ENCODE assay signal across 38 cellular contexts in genomic region chr9:71672573-71672972, GRCh38.
"Had no signal": no experiment of that assay in that cellular context is flagged by ENCODE, and none has a peak within 500 bp of the region (broad histone marks: within the 10 kb centered on the region; RNA-seq: fewer than 3 reads in every experiment).

No MANE protein-coding gene starts in this region.

- FAIRE-seq: bronchial epithelial cell, TTC549 had no signal

- H3K4me3 ChIP-seq: ascending aorta, cardiac muscle cell had no signal

- H3K27ac Mint-ChIP-seq: activated B cell treated with CpG ODN at 0.5 μM for 24 hours; activated CD4-positive, alpha-beta memory T cell treated with anti-CD3 and anti-CD28 coated beads, Interleukin-2, amount 10 ng/mL, durations not matched to agents 7 days and 5 days; activated CD4-positive, alpha-beta T cell treated with anti-CD3 and anti-CD28 coated beads, Interleukin-2, amount 10 ng/mL, durations not matched to agents 24 days and 14 days; activated CD8-positive, alpha-beta memory T cell treated with anti-CD3 and anti-CD28 coated beads, Interleukin-2, amount 10 ng/mL, durations not matched to agents 7 days and 5 days; activated CD8-positive, alpha-beta T cell treated with anti-CD3 and anti-CD28 coated beads, Interleukin-2, amount 10 ng/mL, durations not matched to agents 7 days and 5 days; activated naive CD4-positive, alpha-beta T cell treated with anti-CD3 and anti-CD28 coated beads, Interleukin-2, amount 10 ng/mL, durations not matched to agents 7 days and 5 days; activated naive CD4-positive, alpha-beta T cell treated with anti-CD3 and anti-CD28 coated beads, Interleukin-2, amount 50 U/mL, for 24 hours; activated naive CD8-positive, alpha-beta T cell; activated naive CD8-positive, alpha-beta T cell treated with anti-CD3 and anti-CD28 coated beads, Interleukin-2, amount 10 ng/mL, durations not matched to agents 7 days and 5 days; activated naive CD8-positive, alpha-beta T cell treated with anti-CD3 and anti-CD28 coated beads, Interleukin-2, amount 50 U/mL, for 24 hours; activated T-cell treated with anti-CD3 and anti-CD28 coated beads, Interleukin-2, amount 50 U/mL, for 24 hours; activated T-helper 2 cell treated with anti-CD3 and anti-CD28 coated beads, Interferon-gamma antibody, Interleukin-2, Interleukin-4, amounts not matched to agents 10 μg/mL and 5 μg/mL and 100 μg/mL, durations not matched to agents 14 hours and 24 hours and 36 hours; brain; T-helper 1 cell treated with Interleukin-12 subunit alpha and Interleukin-12 subunit beta and Interleukin-4 antibody, amounts not matched to agents 30 μg/mL and 1 μg/mL, for 36 hours; T-helper 2 cell treated with Interferon-gamma antibody and Interleukin-4, amounts not matched to agents 5 μg/mL and 100 μg/mL, for 36 hours had no signal

- H3K9me3 ChIP-seq: ascending aorta had no signal

- DNase-seq: activated B cell treated with CpG ODN at 0.5 μM for 24 hours; activated CD4-positive, alpha-beta memory T cell treated with anti-CD3 and anti-CD28 coated beads, Interleukin-2, amount 10 ng/mL, durations not matched to agents 7 days and 5 days; activated CD4-positive, alpha-beta T cell treated with anti-CD3 and anti-CD28 coated beads for 4 hours; activated CD4-positive, alpha-beta T cell treated with anti-CD3 and anti-CD28 coated beads, Interleukin-2, amount 10 ng/mL, durations not matched to agents 24 days and 14 days; activated CD4-positive, alpha-beta T cell treated with anti-CD3 and anti-CD28 coated beads, Interleukin-2, amount 50 U/mL, for 1 hour; activated CD4-positive, alpha-beta T cell treated with anti-CD3 and anti-CD28 coated beads, Interleukin-2, amount 50 U/mL, for 4 hours; activated CD4-positive, CD25-positive, alpha-beta regulatory T cell treated with anti-CD3 and anti-CD28 coated beads, Interleukin-2, amount 50 U/mL, for 72 hours; activated CD8-positive, alpha-beta memory T cell treated with anti-CD3 and anti-CD28 coated beads for 24 hours; activated CD8-positive, alpha-beta memory T cell treated with anti-CD3 and anti-CD28 coated beads, Interleukin-2, amount 10 ng/mL, durations not matched to agents 7 days and 5 days; activated CD8-positive, alpha-beta memory T cell treated with anti-CD3 and anti-CD28 coated beads, Interleukin-2, amount 50 U/mL, for 48 hours; activated CD8-positive, alpha-beta T cell treated with anti-CD3 and anti-CD28 coated beads, Interleukin-2, amount 10 ng/mL, durations not matched to agents 7 days and 5 days; activated effector memory CD4-positive, alpha-beta T cell treated with Interleukin-2 at 50 U/mL for 16 hours; activated gamma-delta T cell; activated naive CD4-positive, alpha-beta T cell treated with anti-CD3 and anti-CD28 coated beads, Interleukin-2, amount 10 ng/mL, durations not matched to agents 7 days and 5 days; activated naive CD4-positive, alpha-beta T cell treated with Interleukin-2 at 50 U/mL for 16 hours; activated naive CD8-positive, alpha-beta T cell treated with anti-CD3 and anti-CD28 coated beads, Interleukin-2, amount 10 ng/mL, durations not matched to agents 7 days and 5 days; activated naive CD8-positive, alpha-beta T cell treated with anti-CD3 and anti-CD28 coated beads, Interleukin-2, amount 50 U/mL, for 24 hours; activated T-cell treated with anti-CD3 and anti-CD28 coated beads, Interleukin-2, amount 50 U/mL, for 24 hours; activated T-cell treated with anti-CD3 and anti-CD28 coated beads, Interleukin-2, amount 50 U/mL, for 48 hours; amygdala; anterior cingulate cortex; caudate nucleus; cerebellar nuclear complex; T-helper 1 cell; T-helper 2 cell; T-helper 9 cell had no signal

- H3K27me3 ChIP-seq: ascending aorta, cardiac muscle cell had no signal

- H3K27ac ChIP-seq: ascending aorta, cardiac muscle cell, VCaP had no signal

- H3K4me1 Mint-ChIP-seq: activated naive CD4-positive, alpha-beta T cell treated with anti-CD3 and anti-CD28 coated beads, Interleukin-2, amount 10 ng/mL, durations not matched to agents 7 days and 5 days had no signal

- H3K27me3 Mint-ChIP-seq: activated B cell treated with CpG ODN at 0.5 μM for 24 hours; activated naive CD4-positive, alpha-beta T cell treated with anti-CD3 and anti-CD28 coated beads, Interleukin-2, amount 50 U/mL, for 24 hours; activated naive CD8-positive, alpha-beta T cell treated with anti-CD3 and anti-CD28 coated beads, Interleukin-2, amount 50 U/mL, for 24 hours; activated T-cell treated with anti-CD3 and anti-CD28 coated beads, Interleukin-2, amount 50 U/mL, for 24 hours; brain; central memory CD8-positive, alpha-beta T cell had no signal

- H3K4me1 ChIP-seq: ascending aorta had no signal

- ATAC-seq: activated CD8-positive, alpha-beta memory T cell treated with anti-CD3 and anti-CD28 coated beads, Interleukin-2, amount 10 ng/mL, durations not matched to agents 7 days and 5 days; activated CD8-positive, alpha-beta T cell treated with anti-CD3 and anti-CD28 coated beads, Interleukin-2, amount 10 ng/mL, durations not matched to agents 7 days and 5 days; activated naive CD8-positive, alpha-beta T cell treated with anti-CD3 and anti-CD28 coated beads, Interleukin-2, amount 50 U/mL, for 24 hours had no signal

- H3K36me3 ChIP-seq: ascending aorta, cardiac muscle cell had no signal

- H3K9me3 Mint-ChIP-seq: activated CD4-positive, alpha-beta memory T cell treated with anti-CD3 and anti-CD28 coated beads, Interleukin-2, amount 10 ng/mL, durations not matched to agents 7 days and 5 days; activated naive CD4-positive, alpha-beta T cell treated with anti-CD3 and anti-CD28 coated beads, Interleukin-2, amount 10 ng/mL, durations not matched to agents 7 days and 5 days; activated naive CD4-positive, alpha-beta T cell treated with anti-CD3 and anti-CD28 coated beads, Interleukin-2, amount 50 U/mL, for 24 hours; activated naive CD8-positive, alpha-beta T cell treated with anti-CD3 and anti-CD28 coated beads, Interleukin-2, amount 10 ng/mL, durations not matched to agents 7 days and 5 days; activated T-cell treated with anti-CD3 and anti-CD28 coated beads, Interleukin-2, amount 50 U/mL, for 24 hours; activated T-helper 2 cell treated with anti-CD3 and anti-CD28 coated beads, Interferon-gamma antibody, Interleukin-2, Interleukin-4, amounts not matched to agents 10 μg/mL and 5 μg/mL and 100 μg/mL, durations not matched to agents 14 hours and 24 hours and 36 hours; central memory CD8-positive, alpha-beta T cell; T-helper 2 cell treated with Interferon-gamma antibody and Interleukin-4, amounts not matched to agents 5 μg/mL and 100 μg/mL, for 36 hours had no signal

- H3K4me3 Mint-ChIP-seq: activated B cell treated with CpG ODN at 0.5 μM for 24 hours; activated CD4-positive, alpha-beta memory T cell treated with anti-CD3 and anti-CD28 coated beads, Interleukin-2, amount 10 ng/mL, durations not matched to agents 7 days and 5 days; activated CD4-positive, alpha-beta T cell treated with anti-CD3 and anti-CD28 coated beads, Interleukin-2, amount 10 ng/mL, durations not matched to agents 24 days and 14 days; activated CD8-positive, alpha-beta memory T cell treated with anti-CD3 and anti-CD28 coated beads, Interleukin-2, amount 10 ng/mL, durations not matched to agents 7 days and 5 days; activated CD8-positive, alpha-beta T cell treated with anti-CD3 and anti-CD28 coated beads, Interleukin-2, amount 10 ng/mL, durations not matched to agents 7 days and 5 days; activated naive CD4-positive, alpha-beta T cell treated with anti-CD3 and anti-CD28 coated beads, Interleukin-2, amount 10 ng/mL, durations not matched to agents 7 days and 5 days; activated naive CD4-positive, alpha-beta T cell treated with anti-CD3 and anti-CD28 coated beads, Interleukin-2, amount 50 U/mL, for 24 hours; activated naive CD8-positive, alpha-beta T cell; activated naive CD8-positive, alpha-beta T cell treated with anti-CD3 and anti-CD28 coated beads, Interleukin-2, amount 10 ng/mL, durations not matched to agents 7 days and 5 days; activated naive CD8-positive, alpha-beta T cell treated with anti-CD3 and anti-CD28 coated beads, Interleukin-2, amount 50 U/mL, for 24 hours; activated T-cell treated with anti-CD3 and anti-CD28 coated beads, Interleukin-2, amount 50 U/mL, for 24 hours; brain; central memory CD8-positive, alpha-beta T cell; T-helper 1 cell treated with Interleukin-12 subunit alpha and Interleukin-12 subunit beta and Interleukin-4 antibody, amounts not matched to agents 30 μg/mL and 1 μg/mL, for 36 hours; T-helper 2 cell treated with Interferon-gamma antibody and Interleukin-4, amounts not matched to agents 5 μg/mL and 100 μg/mL, for 36 hours had no signal
